Comparison of ENCODE assay signal across 1 cellular context in genomic region chr6:3848925-3849605, GRCh38.
TF ChIP-seq lines count a peak whose summit lies in the region.

FAM50B (plus strand) TSS chr6:3849373; CDS start chr6:3849812, 439 bp downstream.

TF ChIP-seq in HepG2, 621 proteins besides CTCF, POLR2A, EP300 and RAD21 (continued from another document):
- TF ChIP-seq ZGPAT (CRISPR knock-in tag; IDR thresholded peaks at IDR 0.05) (peak; percentile 35; the same call in 1 of the 2 replicates), STAG1 (CRISPR knock-in tag; IDR thresholded peaks at IDR 0.05) (peak; percentile 78), GATAD2A (CRISPR knock-in tag; IDR thresholded peaks at IDR 0.05) (peak; percentile 30; the same call in 1 of the 2 replicates), RBM39 (IDR thresholded peaks at IDR 0.05; ENCODE audit: low read depth, low read length, poor library complexity, severe bottlenecking) (peak; percentile 85), ZNF609 (CRISPR knock-in tag; IDR thresholded peaks at IDR 0.05; ENCODE audit: borderline replicate concordance) (0 out of 2 replicates have a peak, but pooled peaks have one; percentile 4), ZNF687 (CRISPR knock-in tag; IDR thresholded peaks at IDR 0.05) (peak; percentile 47; the same call in 1 of the 2 replicates)
